1 cellular context compared by ENCODE assay signal in genomic region chr14:103886304-103887169, GRCh38.
A peak's percentile ranks its signal among the peaks of the same experiment; 100 is the strongest.
TF ChIP-seq lines count a peak whose summit lies in the region.

No MANE protein-coding gene starts in this region.

TF ChIP-seq in HepG2, 621 proteins besides CTCF, POLR2A, EP300 and RAD21 (continues in another document):
- peak; percentile 45 for TF ChIP-seq ZMYM3 (CRISPR knock-in tag; IDR thresholded peaks at IDR 0.05)
- TF ChIP-seq ZNF572 (CRISPR knock-in tag; IDR thresholded peaks at IDR 0.05): no peak
- TF ChIP-seq TIGD3 (CRISPR knock-in tag; IDR thresholded peaks at IDR 0.05; ENCODE audit: borderline replicate concordance): no peak
- TF ChIP-seq PITX1 (CRISPR knock-in tag; IDR thresholded peaks at IDR 0.05): peak; percentile 11; the same call in 1 of the 2 replicates
- no peak for TF ChIP-seq TEF (CRISPR knock-in tag; IDR thresholded peaks at IDR 0.05)
- TF ChIP-seq MXD4 (CRISPR knock-in tag; IDR thresholded peaks at IDR 0.05): no peak
- TF ChIP-seq ZNF33A (CRISPR knock-in tag; IDR thresholded peaks at IDR 0.05; ENCODE audit: borderline replicate concordance): no peak
- no peak for TF ChIP-seq DBP (CRISPR knock-in tag; IDR thresholded peaks at IDR 0.05; ENCODE audit: not compliant biosample characterization)
- no peak for TF ChIP-seq GABPA (IDR thresholded peaks at IDR 0.05; ENCODE audit: low read depth, low read length)
- no peak for TF ChIP-seq GABPA (CRISPR knock-in tag; IDR thresholded peaks at IDR 0.05; ENCODE audit: low read depth)
- no peak for TF ChIP-seq TCF7 (IDR thresholded peaks at IDR 0.05; ENCODE audit: low read depth)
- peak; percentile 31; the same call in 1 of the 2 replicates for TF ChIP-seq KDM6A (CRISPR knock-in tag; IDR thresholded peaks at IDR 0.05; ENCODE audit: low read depth)
- TF ChIP-seq AGO2 (optimal IDR thresholded peaks at IDR 0.05; ENCODE audit: low read depth, low read length): no peak
- TF ChIP-seq HOXA9 (CRISPR knock-in tag; IDR thresholded peaks at IDR 0.05; ENCODE audit: borderline replicate concordance): no peak
- no peak for TF ChIP-seq ATF5 (CRISPR knock-in tag; IDR thresholded peaks at IDR 0.05; ENCODE audit: low read depth)
- no peak for TF ChIP-seq SAFB2 (CRISPR knock-in tag; IDR thresholded peaks at IDR 0.05; ENCODE audit: borderline replicate concordance, low read depth)
- TF ChIP-seq FOXK2 (IDR thresholded peaks at IDR 0.05): no peak
- 0 out of 2 replicates have a peak, but pooled peaks have one; percentile 11 for TF ChIP-seq ZNF556 (CRISPR knock-in tag; IDR thresholded peaks at IDR 0.05; ENCODE audit: borderline replicate concordance)
- no peak for TF ChIP-seq PCBP1 (IDR thresholded peaks at IDR 0.05; ENCODE audit: borderline replicate concordance, low read depth, low read length)
- no peak for TF ChIP-seq FOSL2 (CRISPR knock-in tag; IDR thresholded peaks at IDR 0.05)
- TF ChIP-seq XRCC5 (optimal IDR thresholded peaks at IDR 0.05; ENCODE audit: low read length): peak; percentile 64
- no peak for TF ChIP-seq NR2F2 (IDR thresholded peaks at IDR 0.05; ENCODE audit: borderline replicate concordance, low read depth)
- no peak for TF ChIP-seq EZH2 (conservative IDR thresholded peaks at IDR 0.05; ENCODE audit: low read depth, low read length)
- no peak for TF ChIP-seq JUNB (CRISPR knock-in tag; IDR thresholded peaks at IDR 0.05; ENCODE audit: borderline replicate concordance)
- TF ChIP-seq ZBTB14 (CRISPR knock-in tag; IDR thresholded peaks at IDR 0.05): no peak; the same call in 1 of the 2 replicates
- TF ChIP-seq RXRB (CRISPR knock-in tag; IDR thresholded peaks at IDR 0.05; ENCODE audit: borderline replicate concordance): peak; percentile 51; the same call in 1 of the 2 replicates
- TF ChIP-seq SMYD3 (CRISPR knock-in tag; IDR thresholded peaks at IDR 0.05): no peak
- no peak for TF ChIP-seq KDM5B (CRISPR knock-in tag; IDR thresholded peaks at IDR 0.05; ENCODE audit: borderline replicate concordance)
- 0 out of 2 replicates have a peak, but pooled peaks have one; percentile 39 for TF ChIP-seq ZNF557 (CRISPR knock-in tag; IDR thresholded peaks at IDR 0.05)
- TF ChIP-seq NFE2L1 (CRISPR knock-in tag; IDR thresholded peaks at IDR 0.05; ENCODE audit: borderline replicate concordance): no peak
- no peak for TF ChIP-seq ZNF720 (CRISPR knock-in tag; IDR thresholded peaks at IDR 0.05)
- TF ChIP-seq ZBTB37 (CRISPR knock-in tag; IDR thresholded peaks at IDR 0.05): no peak
- no peak for TF ChIP-seq ZEB1 (IDR thresholded peaks at IDR 0.05; ENCODE audit: insufficient replicate concordance, low read depth)
- no peak for TF ChIP-seq PAX8 (CRISPR knock-in tag; IDR thresholded peaks at IDR 0.05; ENCODE audit: borderline replicate concordance)
- TF ChIP-seq THYN1 (CRISPR knock-in tag; IDR thresholded peaks at IDR 0.05; ENCODE audit: borderline replicate concordance, low read depth): no peak
- no peak for TF ChIP-seq ARHGAP35 (CRISPR knock-in tag; IDR thresholded peaks at IDR 0.05; ENCODE audit: borderline replicate concordance)
- no peak for TF ChIP-seq ONECUT2 (CRISPR knock-in tag; IDR thresholded peaks at IDR 0.05)
- TF ChIP-seq ZNF292 (CRISPR knock-in tag; IDR thresholded peaks at IDR 0.05; ENCODE audit: borderline replicate concordance, low read depth): peak; percentile 26; the same call in 1 of the 2 replicates
- TF ChIP-seq CEBPG (CRISPR knock-in tag; IDR thresholded peaks at IDR 0.05): peak; percentile 84
- TF ChIP-seq ZNF281 (CRISPR knock-in tag; IDR thresholded peaks at IDR 0.05; ENCODE audit: borderline replicate concordance): peak; percentile 80
- TF ChIP-seq ZNF773 (CRISPR knock-in tag; IDR thresholded peaks at IDR 0.05; ENCODE audit: borderline replicate concordance): 0 out of 2 replicates have a peak, but pooled peaks have one; percentile 21
- no peak for TF ChIP-seq ZNF790 (CRISPR knock-in tag; IDR thresholded peaks at IDR 0.05; ENCODE audit: borderline replicate concordance)
- no peak for TF ChIP-seq ZNF589 (CRISPR knock-in tag; conservative IDR thresholded peaks at IDR 0.05)
- TF ChIP-seq STAT5B (CRISPR knock-in tag; IDR thresholded peaks at IDR 0.05): 0 out of 2 replicates have a peak, but pooled peaks have one; percentile 50
- TF ChIP-seq FOXM1 (CRISPR knock-in tag; IDR thresholded peaks at IDR 0.05): no peak
- no peak for TF ChIP-seq TMF1 (CRISPR knock-in tag; IDR thresholded peaks at IDR 0.05; ENCODE audit: low read depth)
- no peak for TF ChIP-seq ZNF496 (CRISPR knock-in tag; IDR thresholded peaks at IDR 0.05; ENCODE audit: insufficient replicate concordance)
- peak; percentile 86 for TF ChIP-seq ZNF768 (CRISPR knock-in tag; IDR thresholded peaks at IDR 0.05)
- no peak for TF ChIP-seq PCBP2 (optimal IDR thresholded peaks at IDR 0.05; ENCODE audit: low read depth, low read length, poor library complexity, severe bottlenecking)
- no peak for TF ChIP-seq ZNF878 (CRISPR knock-in tag; IDR thresholded peaks at IDR 0.05)
- TF ChIP-seq ELF4 (CRISPR knock-in tag; IDR thresholded peaks at IDR 0.05; ENCODE audit: borderline replicate concordance): no peak
- no peak for TF ChIP-seq ATF3 (CRISPR knock-in tag; IDR thresholded peaks at IDR 0.05)
- TF ChIP-seq TAF1 (CRISPR knock-in tag; IDR thresholded peaks at IDR 0.05): peak; percentile 20; the same call in 1 of the 2 replicates
- no peak for TF ChIP-seq MEF2D (CRISPR knock-in tag; IDR thresholded peaks at IDR 0.05)
- TF ChIP-seq CSRNP1 (CRISPR knock-in tag; IDR thresholded peaks at IDR 0.05): peak; percentile 31; the same call in 1 of the 2 replicates
- TF ChIP-seq CENPT (CRISPR knock-in tag; IDR thresholded peaks at IDR 0.05; ENCODE audit: low read depth): no peak
- TF ChIP-seq ZNF672 (CRISPR knock-in tag; IDR thresholded peaks at IDR 0.05): no peak
- no peak for TF ChIP-seq ZNF432 (CRISPR knock-in tag; IDR thresholded peaks at IDR 0.05; ENCODE audit: borderline replicate concordance)
